32 cellular contexts compared by ENCODE assay signal in genomic region chr5:55877655-55878054, GRCh38. TPM values are rescaled to one million over a fixed set of nuclear protein-coding genes. Genes with fewer than 3 reads are reported as not detected.
"Had no signal": no experiment of that assay in that cellular context is flagged by ENCODE, and none has a peak within 500 bp of the region (broad histone marks: within the 10 kb centered on the region; RNA-seq: fewer than 3 reads in every experiment).

No MANE protein-coding gene starts in this region.

- FAIRE-seq: urothelium cell line had no signal

- ATAC-seq: stimulated activated effector memory CD8-positive, alpha-beta T cell treated with anti-CD3 and anti-CD28 coated beads, Interleukin-12 subunit alpha, Interleukin-12 subunit beta, amount 100 ng/mL, for 72 hours; stimulated activated memory B cell treated with anti-CD40 and anti-IgM and Interleukin-4, amounts not matched to agents 10 μg/mL and 1 μg/mL and 100 μg/mL, for 72 hours; stimulated activated naive B cell treated with anti-CD40 and anti-IgM and Interleukin-4, amounts not matched to agents 10 μg/mL and 1 μg/mL and 100 μg/mL, for 72 hours; stimulated activated naive CD8-positive, alpha-beta T cell treated with anti-CD3 and anti-CD28 coated beads, Interleukin-15, Interleukin-2, amounts not matched to agents 100 U/mL and 50 U/mL, for 24 hours; upper lobe of right lung had no signal

- H3K4me1 Mint-ChIP-seq: stimulated activated effector memory CD8-positive, alpha-beta T cell treated with anti-CD3 and anti-CD28 coated beads, Interleukin-12 subunit alpha, Interleukin-12 subunit beta, amount 100 ng/mL, for 72 hours; stimulated activated memory B cell treated with anti-CD40 and anti-IgM and Interleukin-4, amounts not matched to agents 10 μg/mL and 1 μg/mL and 100 μg/mL, for 72 hours; stimulated activated naive B cell treated with anti-CD40 and anti-IgM and Interleukin-4, amounts not matched to agents 10 μg/mL and 1 μg/mL and 100 μg/mL, for 72 hours had no signal

- H3K36me3 Mint-ChIP-seq: stimulated activated effector memory CD8-positive, alpha-beta T cell treated with anti-CD3 and anti-CD28 coated beads, Interleukin-12 subunit alpha, Interleukin-12 subunit beta, amount 100 ng/mL, for 72 hours; stimulated activated memory B cell treated with anti-CD40 and anti-IgM and Interleukin-4, amounts not matched to agents 10 μg/mL and 1 μg/mL and 100 μg/mL, for 72 hours; stimulated activated naive B cell treated with anti-CD40 and anti-IgM and Interleukin-4, amounts not matched to agents 10 μg/mL and 1 μg/mL and 100 μg/mL, for 72 hours; type B pancreatic cell had no signal

- H3K9me3 ChIP-seq: suprapubic skin, testis, thoracic aorta, thyroid gland, transverse colon, upper lobe of left lung, upper lobe of right lung, uterus had no signal

- H3K4me3 Mint-ChIP-seq: stimulated activated effector memory CD8-positive, alpha-beta T cell treated with anti-CD3 and anti-CD28 coated beads, Interleukin-12 subunit alpha, Interleukin-12 subunit beta, amount 100 ng/mL, for 72 hours; stimulated activated memory B cell treated with anti-CD40 and anti-IgM and Interleukin-4, amounts not matched to agents 10 μg/mL and 1 μg/mL and 100 μg/mL, for 72 hours; stimulated activated naive B cell treated with anti-CD40 and anti-IgM and Interleukin-4, amounts not matched to agents 10 μg/mL and 1 μg/mL and 100 μg/mL, for 72 hours; type B pancreatic cell had no signal

- H3K36me3 ChIP-seq: stomach, suprapubic skin, thoracic aorta, thyroid gland, tibial artery, tibial nerve, transverse colon, upper lobe of left lung, upper lobe of right lung, uterus, vagina had no signal

- H3K4me1 ChIP-seq: stomach, suprapubic skin, testis, thyroid gland, tibial artery, tibial nerve, transverse colon, upper lobe of left lung, upper lobe of right lung, uterus, vagina had no signal

- H3K9me3 Mint-ChIP-seq: stimulated activated memory B cell treated with anti-CD40 and anti-IgM and Interleukin-4, amounts not matched to agents 10 μg/mL and 1 μg/mL and 100 μg/mL, for 72 hours; stimulated activated naive B cell treated with anti-CD40 and anti-IgM and Interleukin-4, amounts not matched to agents 10 μg/mL and 1 μg/mL and 100 μg/mL, for 72 hours had no signal

- DNase-seq: stimulated activated CD4-positive, alpha-beta T cell treated with anti-CD3 and anti-CD28 coated beads, Interleukin-2, amount 100 ng/mL, for 24 hours; stimulated activated CD4-positive, alpha-beta T cell treated with anti-CD3 and anti-CD28 coated beads, Interleukin-2, amount 100 ng/mL, for 48 hours; stimulated activated CD4-positive, alpha-beta T cell treated with anti-CD3 and anti-CD28 coated beads, Interleukin-4, amount 100 ng/mL, for 1 hour; stimulated activated CD4-positive, alpha-beta T cell treated with anti-CD3 and anti-CD28 coated beads, Interleukin-4, amount 100 ng/mL, for 24 hours; stimulated activated CD4-positive, alpha-beta T cell treated with anti-CD3 and anti-CD28 coated beads, Interleukin-4, amount 100 ng/mL, for 4 hours; stimulated activated CD8-positive, alpha-beta memory T cell treated with anti-CD3 and anti-CD28 coated beads, Interleukin-4, amount 100 ng/mL, for 48 hours; stimulated activated naive B cell treated with anti-CD40 and anti-IgM and Interleukin-4, amounts not matched to agents 10 μg/mL and 1 μg/mL and 100 μg/mL, for 72 hours; stimulated activated naive CD4-positive, alpha-beta T cell; stimulated activated naive CD4-positive, alpha-beta T cell treated with Interleukin-2 at 50 U/mL for 16 hours; stimulated activated naive CD8-positive, alpha-beta T cell treated with anti-CD3 and anti-CD28 coated beads, Interleukin-15, Interleukin-2, amounts not matched to agents 100 U/mL and 50 U/mL, for 24 hours; stomach; substantia nigra; testis; thyroid gland; tibial artery; transverse colon; trophoblast cell; upper lobe of left lung; upper lobe of right lung; uterus had no signal

- H3K4me3 ChIP-seq: stomach, suprapubic skin, testis, thoracic aorta, thyroid gland, tibial artery, tibial nerve, transverse colon, upper lobe of left lung, upper lobe of right lung, uterus, vagina had no signal

- H3K27me3 Mint-ChIP-seq: stimulated activated memory B cell treated with anti-CD40 and anti-IgM and Interleukin-4, amounts not matched to agents 10 μg/mL and 1 μg/mL and 100 μg/mL, for 72 hours; type B pancreatic cell had no signal

- H3K27ac ChIP-seq: stomach, suprapubic skin, testis, thoracic aorta, thyroid gland, tibial artery, tibial nerve, transverse colon, upper lobe of left lung, upper lobe of right lung, uterus, vagina had no signal

- H3K27ac Mint-ChIP-seq: stimulated activated effector memory CD8-positive, alpha-beta T cell treated with anti-CD3 and anti-CD28 coated beads, Interleukin-12 subunit alpha, Interleukin-12 subunit beta, amount 100 ng/mL, for 72 hours; stimulated activated memory B cell treated with anti-CD40 and anti-IgM and Interleukin-4, amounts not matched to agents 10 μg/mL and 1 μg/mL and 100 μg/mL, for 72 hours; stimulated activated naive B cell treated with anti-CD40 and anti-IgM and Interleukin-4, amounts not matched to agents 10 μg/mL and 1 μg/mL and 100 μg/mL, for 72 hours; type B pancreatic cell had no signal

- H3K27me3 ChIP-seq: stomach, suprapubic skin, testis, thyroid gland, tibial artery, tibial nerve, transverse colon, upper lobe of left lung, upper lobe of right lung, uterus, vagina had no signal

RNA-seq across cellular contexts. Expression of gene IL31RA, which starts 26.5 kb away (rescaled TPM):
- total RNA-seq: subcutaneous adipose tissue, temporal lobe, thyroid gland, transverse colon, ureter, vagina had no signal
- polyA plus RNA-seq: stomach, urinary bladder had no signal
